30 cellular contexts compared by ENCODE assay signal in the genomic region with DNA sequence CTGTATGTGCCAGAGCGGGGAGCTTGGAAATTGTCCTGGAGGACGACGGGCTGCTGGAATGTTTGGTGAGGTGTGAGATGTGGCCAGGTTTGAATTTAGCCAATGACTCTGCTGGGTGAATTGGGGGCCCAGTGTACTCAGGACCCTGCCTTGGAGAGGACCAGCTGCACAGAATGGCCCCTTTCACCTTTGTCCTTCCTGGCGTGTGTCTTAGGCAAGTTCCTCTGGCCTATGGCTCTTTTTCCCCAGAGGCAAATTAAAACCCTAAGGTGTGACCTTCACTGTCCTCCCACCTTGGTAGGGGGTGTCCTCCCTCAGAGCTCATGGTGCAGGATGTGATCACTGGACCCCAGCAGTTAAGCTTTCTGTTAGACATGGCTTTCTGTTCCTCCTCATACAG. TPM values are rescaled to one million over a fixed set of nuclear protein-coding genes. Genes with fewer than 3 reads are reported as not detected.
"Had no signal": no experiment of that assay in that cellular context is flagged by ENCODE, and none has a peak within 500 bp of the region (broad histone marks: within the 10 kb centered on the region; RNA-seq: fewer than 3 reads in every experiment).

No MANE protein-coding gene starts in this region.

- H3K36me3 ChIP-seq: heart right ventricle, left lung, lower lobe of right lung, neutrophil, ovary, prostate gland, stomach, thyroid gland, transverse colon, upper lobe of right lung had no signal

- H3K4me1 ChIP-seq: left lung, lower lobe of right lung, prostate gland, testis, transverse colon, upper lobe of right lung had no signal

- FAIRE-seq: keratinocyte, urothelium cell line had no signal

- H3K9me3 ChIP-seq: heart right ventricle, left lung, lower lobe of right lung, neutrophil, ovary, prostate gland, stomach, testis, thyroid gland, transverse colon, upper lobe of right lung had no signal

- ATAC-seq: heart right ventricle; left cardiac atrium; left lung; lower lobe of right lung; naive thymus-derived CD8-positive, alpha-beta T cell; right cardiac atrium; sciatic nerve; stimulated activated naive B cell treated with anti-CD40 and anti-IgM and Interleukin-4, amounts not matched to agents 10 μg/mL and 1 μg/mL and 100 μg/mL, for 72 hours; stimulated activated naive CD8-positive, alpha-beta T cell treated with anti-CD3 and anti-CD28 coated beads, Interleukin-15, Interleukin-2, amounts not matched to agents 100 U/mL and 50 U/mL, for 24 hours; upper lobe of right lung had no signal

- DNase-seq: heart right ventricle; kidney glomerular epithelial cell; left cardiac atrium; left lung; lower lobe of right lung; mammary epithelial cell; mesenchymal stem cell; naive thymus-derived CD8-positive, alpha-beta T cell; occipital lobe; ovary; retina; right cardiac atrium; stimulated activated CD4-positive, alpha-beta T cell treated with anti-CD3 and anti-CD28 coated beads, Interleukin-12 subunit alpha, Interleukin-12 subunit beta, amount 100 ng/mL, for 4 hours; stimulated activated CD4-positive, alpha-beta T cell treated with anti-CD3 and anti-CD28 coated beads, Interleukin-15, amount 100 ng/mL, for 24 hours; stimulated activated CD4-positive, alpha-beta T cell treated with anti-CD3 and anti-CD28 coated beads, Interleukin-2, amount 100 ng/mL, for 24 hours; stimulated activated CD4-positive, alpha-beta T cell treated with anti-CD3 and anti-CD28 coated beads, Interleukin-4, amount 100 ng/mL, for 1 hour; stimulated activated naive B cell treated with anti-CD40 and anti-IgM and Interleukin-4, amounts not matched to agents 10 μg/mL and 1 μg/mL and 100 μg/mL, for 72 hours; stimulated activated naive CD8-positive, alpha-beta T cell treated with anti-CD3 and anti-CD28 coated beads, Interleukin-15, Interleukin-2, amounts not matched to agents 100 U/mL and 50 U/mL, for 24 hours; stomach; testis; thyroid gland; transverse colon; upper lobe of right lung had no signal

- H2AFZ ChIP-seq: hepatocyte had no signal

- H3K27me3 ChIP-seq: heart right ventricle, hepatocyte, left lung, neutrophil, ovary, stomach, testis, thyroid gland, transverse colon, upper lobe of right lung had no signal

- H3K27ac ChIP-seq: heart right ventricle, hepatocyte, left lung, lower lobe of right lung, neutrophil, ovary, prostate gland, skin epidermis, stomach, testis, thyroid gland, transverse colon, upper lobe of right lung had no signal

- H3K79me2 ChIP-seq: hepatocyte had no signal

- H3K4me2 ChIP-seq: hepatocyte had no signal

- H3K4me3 ChIP-seq: heart right ventricle, hepatocyte, left lung, lower lobe of right lung, ovary, prostate gland, skin epidermis, stomach, testis, thyroid gland, transverse colon, upper lobe of right lung had no signal

RNA-seq across cellular contexts. Expression of a gene that starts 47.8 kb away (rescaled TPM):
- total RNA-seq: naive thymus-derived CD8-positive, alpha-beta T cell had no signal
- polyA plus RNA-seq: keratinocyte; mammary epithelial cell; naive thymus-derived CD8-positive, alpha-beta T cell had no signal
